Comparison of ENCODE assay signal across 8 cellular contexts in genomic region chr13:20902438-20903163, GRCh38.
A peak's percentile ranks its signal among the peaks of the same experiment; 100 is the strongest.
DNase-seq lines count a peak whose midpoint lies in the region; TF ChIP-seq lines count a peak whose summit lies in the region.

Gene XPO4, minus strand, starts transcription at chr13:20902746. Its CDS starts 8 bp downstream, at chr13:20902738.

- H3K4me3 ChIP-seq in parathyroid adenoma (ENCODE audit: low read depth, low read length) (peak within 1 kb of the TSS; percentile 89), tibial artery (peak within 1 kb of the TSS; percentile 89 to 96)

- peak within 1 kb of the TSS; percentile 95 for H2AFZ ChIP-seq in parathyroid adenoma

- peak within 1 kb of the TSS; percentile 95 for H3K4me3 Mint-ChIP-seq in activated naive CD8-positive, alpha-beta T cell

- H3K9me3 Mint-ChIP-seq in activated naive CD8-positive, alpha-beta T cell (ENCODE audit: low read depth): no peaks in the 10 kb centered on the region

- H3K36me3 Mint-ChIP-seq in activated naive CD8-positive, alpha-beta T cell: peaks cover 2% of the 10 kb centered on the region

- H3K27ac ChIP-seq in parathyroid adenoma (peak within 1 kb of the TSS; percentile 80), tibial artery (peak within 1 kb of the TSS; percentile 93 to 95)

- intact Hi-C loops in head of caudate nucleus (cut with DNase I): loop anchor here (10.0 kb wide), 1 partner anchor 198 kb away; the partner anchor contains the start of gene IL17D
- intact Hi-C loops in tibial artery (cut with DNase I; ENCODE audit: low total_unique reads): no loop called here

- H3K79me2 ChIP-seq in parathyroid adenoma: peaks cover 16% of the 10 kb centered on the region

- H3K4me2 ChIP-seq in parathyroid adenoma (ENCODE audit: low read length): peak within 1 kb of the TSS; percentile 89

- H3K9ac ChIP-seq in parathyroid adenoma: peak within 1 kb of the TSS; percentile 61

- H3K36me3 ChIP-seq in parathyroid adenoma (ENCODE audit: control insufficient read depth, insufficient read depth, low read length): no peaks in the 10 kb centered on the region
- peaks cover 0 to 6% (median 4%) of the 10 kb centered on the region in 3 donors for H3K36me3 ChIP-seq in tibial artery

- H3K4me1 ChIP-seq in parathyroid adenoma (no peaks in the 10 kb centered on the region), tibial artery (peaks cover 0 to 24% (median 13%) of the 10 kb centered on the region in 4 donors)

- H3K27ac Mint-ChIP-seq in activated naive CD8-positive, alpha-beta T cell: peak within 1 kb of the TSS; percentile 98

- H3K4me1 Mint-ChIP-seq in activated naive CD8-positive, alpha-beta T cell (ENCODE audit: low read depth): peaks cover 36% of the 10 kb centered on the region

- H3K9me3 ChIP-seq in parathyroid adenoma (ENCODE audit: control insufficient read depth, low read length) (no peaks in the 10 kb centered on the region), tibial artery (no peaks in the 10 kb centered on the region)

- no peak for TF ChIP-seq CTCF in parathyroid adenoma (IDR thresholded peaks at IDR 0.05)
- no peak for TF ChIP-seq CTCF in tibial artery (IDR thresholded peaks at IDR 0.05)

- H3K27me3 ChIP-seq in parathyroid adenoma (ENCODE audit: control insufficient read depth, insufficient read depth, low read length) (no peaks in the 10 kb centered on the region), tibial artery (no peaks in the 10 kb centered on the region)

- peak; percentile 55 for DNase-seq in GF-D8 (lab: John Stamatoyannopoulos, UW)
- DNase-seq in GOT3 (lab: John Stamatoyannopoulos, UW): peak; percentile 39
- DNase-seq in LoVo (ENCODE audit: low spot score): peak; percentile 88
- DNase-seq in SKM-1 treated with dmso at 0.1 percent for 144 hours (lab: John Stamatoyannopoulos, UW; ENCODE audit: unreplicated experiment): peak; percentile 72
- peak; percentile 44 to 90 (median 81) for DNase-seq in head of caudate nucleus
- peak; percentile 78 to 86 for DNase-seq in tibial artery

- no peaks in the 10 kb centered on the region for H3K27me3 Mint-ChIP-seq in activated naive CD8-positive, alpha-beta T cell

Comparison
In these comparisons a context has a peak if more than half of its experiments do, and no peak if none do; other contexts are left out.
1. Peak in every context shown above with its lines: DNase-seq, H3K4me3 ChIP-seq and H3K27ac ChIP-seq.